9 cellular contexts compared by ENCODE assay signal in the genomic region with DNA sequence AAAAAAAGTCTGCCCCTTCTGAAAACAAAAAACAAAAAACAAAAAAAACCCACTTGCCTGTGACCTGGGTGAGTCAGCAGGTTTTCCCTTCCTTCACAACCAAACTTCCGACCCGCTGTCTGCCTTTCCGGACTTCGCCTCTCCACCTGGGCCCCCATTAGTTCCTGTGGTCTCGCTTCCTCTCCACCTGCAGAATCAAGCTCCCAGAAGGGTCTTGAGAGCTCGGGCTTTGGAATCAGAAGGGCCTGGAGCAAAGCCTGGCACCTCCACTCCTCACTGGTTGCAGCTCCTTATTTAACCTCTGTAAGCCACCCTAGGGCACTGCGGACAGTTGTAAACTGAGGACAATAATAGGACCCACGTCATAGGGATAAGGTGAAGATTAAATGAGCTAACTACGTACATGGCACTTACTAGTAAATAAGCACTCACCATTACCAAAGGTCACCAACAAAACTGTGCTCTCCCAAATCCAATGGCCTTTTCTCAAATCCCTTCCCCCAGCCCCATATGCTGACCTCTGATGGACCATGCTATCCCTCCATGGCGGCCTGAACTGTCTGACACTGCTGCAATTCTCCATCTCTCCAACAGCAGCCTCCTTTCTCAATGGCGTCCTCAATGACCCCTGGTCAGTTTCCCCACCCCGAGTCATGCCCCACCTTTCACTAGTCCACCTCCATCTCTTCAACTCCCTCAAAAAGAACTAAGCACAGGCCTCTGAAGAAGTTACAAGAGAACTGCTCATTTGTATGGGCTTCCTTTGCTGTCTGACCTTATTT.
DNase-seq lines count a peak whose midpoint lies in the region; ATAC-seq and TF ChIP-seq lines count a peak whose summit lies in the region.
"Had no signal": no experiment of that assay in that cellular context is flagged by ENCODE, and none has a peak within 500 bp of the region (broad histone marks: within the 10 kb centered on the region; RNA-seq: fewer than 3 reads in every experiment).

No MANE protein-coding gene starts in this region.

- H3K27ac Mint-ChIP-seq in CD8-positive, alpha-beta T cell, result peak overlapping the region; percentile 86

- POLR2A ChIA-PET in CD8-positive, alpha-beta T cell (lab: Charles Lee), result interaction anchor here (1.0 to 1.5 kb wide), 3 partner anchors 17 to 64 kb away, joined by 3 to 5 read pairs (median 3); a partner anchor contains a TSS
- POLR2A ChIA-PET in HEK293T (lab: Yijun Ruan, JAX), result no interaction called here
- POLR2A ChIA-PET in SK-N-SH (lab: Yijun Ruan, JAX), result no interaction called here

- no peaks in the 10 kb centered on the region for H3K27me3 ChIP-seq in CD8-positive, alpha-beta T cell (ENCODE audit: insufficient read depth, low read length)
- H3K27me3 ChIP-seq in left ventricle myocardium inferior (ENCODE audit: low read depth), result no peaks in the 10 kb centered on the region
- no peaks in the 10 kb centered on the region for H3K27me3 ChIP-seq in body of pancreas
- no peaks in the 10 kb centered on the region for H3K27me3 ChIP-seq in SK-N-SH (ENCODE audit: insufficient read depth)

- H3K4me1 ChIP-seq in CD8-positive, alpha-beta T cell (ENCODE audit: insufficient read depth, low read length), result peaks cover 18% of the 10 kb centered on the region
- H3K4me1 ChIP-seq in left ventricle myocardium inferior, result peaks cover 96% of the 10 kb centered on the region
- H3K4me1 ChIP-seq in body of pancreas, result no peaks in the 10 kb centered on the region
- peaks cover 13 to 19% of the 10 kb centered on the region in 2 experiments; a peak in 3 of 4 replicates for H3K4me1 ChIP-seq in SK-N-SH (ENCODE audit: control insufficient read depth in 1 of 2, insufficient read depth in 2 of 2, low read depth in 1 of 2, low read length in 1 of 2)

- no peak for TF ChIP-seq POLR2A in body of pancreas (IDR thresholded peaks at IDR 0.05)

- no peak overlapping the region for H3K9ac ChIP-seq in SK-N-SH

- no peak for TF ChIP-seq RAD21 in SK-N-SH (IDR thresholded peaks at IDR 0.05; ENCODE audit: low read length)

- intact Hi-C loops in CD8-positive, alpha-beta T cell (cut with DNase I, micrococcal nuclease), result loop anchor here (1.0 to 10.0 kb wide), 4 partner anchors 44 to 755 kb away; a partner anchor contains a TSS
- intact Hi-C loops in left ventricle myocardium inferior (cut with micrococcal nuclease), result loop anchor here (10.0 kb wide), 1 partner anchor 55 kb away; no protein-coding TSS in a partner anchor
- intact Hi-C loops in body of pancreas (cut with DNase I), result no loop called here

- H3K4me2 ChIP-seq in SK-N-SH, result no peak overlapping the region

- no peak overlapping the region for H3K4me3 ChIP-seq in CD8-positive, alpha-beta T cell (ENCODE audit: low read depth, low read length)
- H3K4me3 ChIP-seq in left ventricle myocardium inferior (no peak overlapping the region), body of pancreas (no peak overlapping the region), SK-N-SH (ENCODE audit: low read depth in 2 of 2, low read length in 1 of 2) (no peak overlapping the region)

- H3K27me3 Mint-ChIP-seq in CD8-positive, alpha-beta T cell (ENCODE audit: low read depth), result no peaks in the 10 kb centered on the region

- H3K27ac ChIP-seq in CD8-positive, alpha-beta T cell (ENCODE audit: low read depth, low read length), result no peak overlapping the region
- H3K27ac ChIP-seq in left ventricle myocardium inferior (replicated peaks), result peak overlapping the region; percentile 76
- no peak overlapping the region for H3K27ac ChIP-seq in body of pancreas
- no peak overlapping the region for H3K27ac ChIP-seq in SK-N-SH (ENCODE audit: low read depth in 2 of 2, low read length in 1 of 2)

- H3K9me2 ChIP-seq in SK-N-SH, result no peaks in the 10 kb centered on the region

- no peaks in the 10 kb centered on the region for H3K79me2 ChIP-seq in SK-N-SH (ENCODE audit: insufficient read depth)

- peaks cover 33% of the 10 kb centered on the region for H3K36me3 ChIP-seq in CD8-positive, alpha-beta T cell (ENCODE audit: insufficient read depth, low read length)
- H3K36me3 ChIP-seq in left ventricle myocardium inferior (peaks cover 28% of the 10 kb centered on the region), body of pancreas (replicated peaks in 1 of 2; ENCODE audit: insufficient read depth in 1 of 2, low read depth in 2 of 2) (peaks cover 3 to 5% of the 10 kb centered on the region in 2 donors), SK-N-SH (replicated peaks in 1 of 2; ENCODE audit: control insufficient read depth in 1 of 2, insufficient read depth in 2 of 2, low read length in 1 of 2) (peaks cover 28% of the 10 kb centered on the region in 2 experiments)

- no peak overlapping the region for H2AFZ ChIP-seq in SK-N-SH (ENCODE audit: low read depth)

- H4K20me1 ChIP-seq in SK-N-SH (ENCODE audit: insufficient read depth), result no peaks in the 10 kb centered on the region

- peaks cover 71% of the 10 kb centered on the region for H3K36me3 Mint-ChIP-seq in CD8-positive, alpha-beta T cell

- H3K4me3 Mint-ChIP-seq in CD8-positive, alpha-beta T cell, result peak overlapping the region; percentile 54

- TF ChIP-seq CTCF in CD8-positive, alpha-beta T cell (IDR thresholded peaks at IDR 0.05), result no peak
- TF ChIP-seq CTCF in left ventricle myocardium inferior (IDR thresholded peaks at IDR 0.05; ENCODE audit: borderline replicate concordance) (no peak), body of pancreas (IDR thresholded peaks at IDR 0.05) (no peak), SK-N-SH (IDR thresholded peaks at IDR 0.05) (no peak)

- CTCF ChIA-PET in CD8-positive, alpha-beta T cell (lab: Charles Lee), result interaction anchor here (1.4 kb wide), 1 partner anchor 145 kb away, joined by 6 read pairs; no protein-coding TSS in a partner anchor
- CTCF ChIA-PET in HEK293T (lab: Yijun Ruan, JAX) (no interaction called here), SK-N-SH (lab: Yijun Ruan, JAX) (interaction anchor here (1.3 to 1.8 kb wide), 2 partner anchors 16 to 146 kb away, joined by 3 to 5 read pairs; no protein-coding TSS in a partner anchor)

- TF ChIP-seq EP300 in SK-N-SH (IDR thresholded peaks at IDR 0.05; ENCODE audit: borderline replicate concordance in 1 of 2, low read depth in 1 of 2, low read length in 1 of 2), result no peak

- peak; percentile 3 to 74 (median 41) for DNase-seq in CD8-positive, alpha-beta T cell
- peak; percentile 35 to 42 for DNase-seq in activated CD4-positive, alpha-beta T cell treated with anti-CD3 and anti-CD28 coated beads for 4 hours
- DNase-seq in left ventricle myocardium inferior (no peak), body of pancreas (no peak), NCI-H2029 treated with DMSO at 0.1 percent for 48 hours (lab: John Stamatoyannopoulos, UW) (no peak), HEK293T (ENCODE audit: extremely low spot score) (no peak), SK-N-SH (no peak)
- DNase-seq: mammary epithelial cell had no signal

- WGBS in body of pancreas, 2 donors, result 80 to 95% methylated on average over 12 of the region's 12 CpGs
- 99% methylated on average over 12 of the region's 12 CpGs for WGBS in SK-N-SH (ENCODE audit: low lambda C conversion rate)

- peaks cover 53% of the 10 kb centered on the region for H3K4me1 Mint-ChIP-seq in CD8-positive, alpha-beta T cell (ENCODE audit: low read depth)

- peaks cover 23% of the 10 kb centered on the region for H3F3A ChIP-seq in SK-N-SH (replicated peaks; ENCODE audit: insufficient read depth)

- ATAC-seq in CD8-positive, alpha-beta T cell, result peak; percentile 71
- ATAC-seq in GM21786 (IDR thresholded peaks at IDR 0.05; ENCODE audit: unreplicated experiment), result peak; percentile 76
- no peak for ATAC-seq in body of pancreas

- H3K9me3 Mint-ChIP-seq in CD8-positive, alpha-beta T cell, result no peaks in the 10 kb centered on the region

- H3K9me3 ChIP-seq in CD8-positive, alpha-beta T cell (ENCODE audit: low read length), result no peaks in the 10 kb centered on the region
- H3K9me3 ChIP-seq in left ventricle myocardium inferior (replicated peaks) (no peaks in the 10 kb centered on the region), body of pancreas (no peaks in the 10 kb centered on the region), SK-N-SH (no peaks in the 10 kb centered on the region)

TF ChIP-seq in HEK293T, 16 proteins besides CTCF, POLR2A, EP300 and RAD21:
- TF ChIP-seq, protein P1, sequence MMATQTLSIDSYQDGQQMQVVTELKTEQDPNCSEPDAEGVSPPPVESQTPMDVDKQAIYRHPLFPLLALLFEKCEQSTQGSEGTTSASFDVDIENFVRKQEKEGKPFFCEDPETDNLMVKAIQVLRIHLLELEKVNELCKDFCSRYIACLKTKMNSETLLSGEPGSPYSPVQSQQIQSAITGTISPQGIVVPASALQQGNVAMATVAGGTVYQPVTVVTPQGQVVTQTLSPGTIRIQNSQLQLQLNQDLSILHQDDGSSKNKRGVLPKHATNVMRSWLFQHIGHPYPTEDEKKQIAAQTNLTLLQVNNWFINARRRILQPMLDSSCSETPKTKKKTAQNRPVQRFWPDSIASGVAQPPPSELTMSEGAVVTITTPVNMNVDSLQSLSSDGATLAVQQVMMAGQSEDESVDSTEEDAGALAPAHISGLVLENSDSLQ (IDR thresholded peaks at IDR 0.05), result no peak
- no peak for TF ChIP-seq L3MBTL2 (conservative IDR thresholded peaks at IDR 0.05)

TF ChIP-seq in SK-N-SH, 30 proteins besides CTCF, POLR2A, EP300 and RAD21:
- TF ChIP-seq CHD2 (IDR thresholded peaks at IDR 0.05; ENCODE audit: low read length, partially characterized antibody), result no peak
- TF ChIP-seq ELF1 (IDR thresholded peaks at IDR 0.05), result no peak
- TF ChIP-seq SMC3 (IDR thresholded peaks at IDR 0.05; ENCODE audit: low read depth, low read length), result no peak

Comparison
In these comparisons a context has a peak if more than half of its experiments do, and no peak if none do; other contexts are left out.
1. DNase-seq: peak in CD8-positive, alpha-beta T cell (7 of 7) and activated CD4-positive, alpha-beta T cell treated with anti-CD3 and anti-CD28 coated beads for 4 hours (2 of 2); none in left ventricle myocardium inferior (single experiment), body of pancreas (0 of 4), NCI-H2029 treated with DMSO at 0.1 percent for 48 hours (single experiment), HEK293T (single experiment) and SK-N-SH (single experiment).